In the genomic region with DNA sequence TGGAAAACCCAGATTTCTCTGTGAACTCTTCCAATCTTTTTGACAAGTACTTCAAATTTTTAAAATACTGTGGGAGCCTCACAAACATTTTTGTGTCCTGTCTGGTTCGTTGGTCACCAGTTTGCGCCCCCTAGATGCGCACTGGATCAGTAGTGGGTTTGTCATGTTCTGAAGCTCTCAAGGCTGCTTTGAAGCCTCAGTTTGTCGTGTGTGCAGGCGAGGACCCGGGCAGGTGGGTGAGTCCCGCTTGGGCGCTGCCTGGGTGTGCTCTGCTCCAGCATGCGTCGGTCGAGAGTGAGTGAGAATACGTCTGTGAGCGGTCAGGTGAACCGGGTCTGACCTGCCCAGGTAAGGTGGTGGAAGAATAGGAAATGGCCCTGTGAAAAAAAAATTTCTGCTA, we compare ENCODE assay signal across 1 cellular context.
TF ChIP-seq lines count a peak whose summit lies in the region.

No MANE protein-coding gene starts in this region.

TF ChIP-seq in HepG2, 621 proteins besides CTCF, POLR2A, EP300 and RAD21:
- TF ChIP-seq CREM (IDR thresholded peaks at IDR 0.05): no peak
- TF ChIP-seq CREM (CRISPR knock-in tag; IDR thresholded peaks at IDR 0.05): no peak
- TF ChIP-seq ZNF468 (CRISPR knock-in tag; IDR thresholded peaks at IDR 0.05): no peak
- no peak for TF ChIP-seq ZNF558 (CRISPR knock-in tag; IDR thresholded peaks at IDR 0.05; ENCODE audit: borderline replicate concordance)
